2 cellular contexts compared by ENCODE assay signal in the genomic region with DNA sequence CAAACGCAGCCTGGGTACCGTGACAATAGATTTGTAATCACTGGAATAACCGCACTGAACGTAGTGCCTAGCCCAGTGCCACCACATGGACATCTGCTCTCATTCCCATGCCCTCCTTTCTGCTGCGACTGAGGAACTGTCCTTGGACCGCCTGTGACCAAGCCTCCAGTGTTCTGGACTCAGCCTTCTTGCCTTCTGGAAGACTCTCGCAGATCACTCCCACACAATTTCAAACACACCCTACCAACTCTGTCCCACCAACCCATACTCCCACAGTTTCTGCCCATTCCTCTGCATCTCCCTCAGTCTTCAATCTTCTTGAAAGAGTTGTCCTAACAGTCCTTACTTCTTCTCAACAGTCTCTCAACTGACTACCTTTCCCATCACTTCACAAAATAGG.
TF ChIP-seq lines count a peak whose summit lies in the region.

No MANE protein-coding gene starts in this region.

TF ChIP-seq in HEK293, 187 proteins besides CTCF, POLR2A, EP300 and RAD21 (continued from another document):
- no peak for TF ChIP-seq ZBTB49 (tag by site-specific recombination; IDR thresholded peaks at IDR 0.05; ENCODE audit: low read depth)
- peak; percentile 90 for TF ChIP-seq EGR2 (tag by site-specific recombination; IDR thresholded peaks at IDR 0.05; ENCODE audit: low read depth)
- no peak for TF ChIP-seq BCL11B (tag by site-specific recombination; IDR thresholded peaks at IDR 0.05; ENCODE audit: low read depth)
- TF ChIP-seq TSHZ1 (tag by site-specific recombination; IDR thresholded peaks at IDR 0.05; ENCODE audit: borderline replicate concordance) = no peak
- TF ChIP-seq ZFP37 (tag by site-specific recombination; IDR thresholded peaks at IDR 0.05) = no peak
- TF ChIP-seq ZNF600 (tag by site-specific recombination; IDR thresholded peaks at IDR 0.05) = peak; percentile 48
- TF ChIP-seq ZNF473 (tag by site-specific recombination; IDR thresholded peaks at IDR 0.05) = no peak
- no peak for TF ChIP-seq ZNF670 (tag by site-specific recombination; IDR thresholded peaks at IDR 0.05; ENCODE audit: low read depth)
- TF ChIP-seq ZNF114 (tag by site-specific recombination; IDR thresholded peaks at IDR 0.05) = no peak
- TF ChIP-seq ZNF610 (tag by site-specific recombination; IDR thresholded peaks at IDR 0.05; ENCODE audit: borderline replicate concordance) = no peak
- peak; percentile 89 for TF ChIP-seq ZFHX2 (tag by site-specific recombination; conservative IDR thresholded peaks at IDR 0.05)
- TF ChIP-seq IKZF3 (tag by site-specific recombination; IDR thresholded peaks at IDR 0.05) = no peak
- no peak for TF ChIP-seq ZNF112 (tag by site-specific recombination; IDR thresholded peaks at IDR 0.05)
- no peak for TF ChIP-seq ZEB2 (tag by site-specific recombination; IDR thresholded peaks at IDR 0.05)
- TF ChIP-seq, protein P1, sequence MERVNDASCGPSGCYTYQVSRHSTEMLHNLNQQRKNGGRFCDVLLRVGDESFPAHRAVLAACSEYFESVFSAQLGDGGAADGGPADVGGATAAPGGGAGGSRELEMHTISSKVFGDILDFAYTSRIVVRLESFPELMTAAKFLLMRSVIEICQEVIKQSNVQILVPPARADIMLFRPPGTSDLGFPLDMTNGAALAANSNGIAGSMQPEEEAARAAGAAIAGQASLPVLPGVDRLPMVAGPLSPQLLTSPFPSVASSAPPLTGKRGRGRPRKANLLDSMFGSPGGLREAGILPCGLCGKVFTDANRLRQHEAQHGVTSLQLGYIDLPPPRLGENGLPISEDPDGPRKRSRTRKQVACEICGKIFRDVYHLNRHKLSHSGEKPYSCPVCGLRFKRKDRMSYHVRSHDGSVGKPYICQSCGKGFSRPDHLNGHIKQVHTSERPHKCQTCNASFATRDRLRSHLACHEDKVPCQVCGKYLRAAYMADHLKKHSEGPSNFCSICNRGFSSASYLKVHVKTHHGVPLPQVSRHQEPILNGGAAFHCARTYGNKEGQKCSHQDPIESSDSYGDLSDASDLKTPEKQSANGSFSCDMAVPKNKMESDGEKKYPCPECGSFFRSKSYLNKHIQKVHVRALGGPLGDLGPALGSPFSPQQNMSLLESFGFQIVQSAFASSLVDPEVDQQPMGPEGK (tag by site-specific recombination; IDR thresholded peaks at IDR 0.05) = no peak
- no peak for TF ChIP-seq SP7 (tag by site-specific recombination; IDR thresholded peaks at IDR 0.05)

TF ChIP-seq in SK-N-SH treated with all-trans-retinoic acid at 6 μM for 48 hours, 23 proteins besides CTCF, POLR2A, EP300 and RAD21 (continued from another document):
- TF ChIP-seq TSHZ2 (CRISPR knock-in tag; IDR thresholded peaks at IDR 0.05) (no peak), ZFP3 (CRISPR knock-in tag; IDR thresholded peaks at IDR 0.05) (no peak), ZC3H10 (CRISPR knock-in tag; IDR thresholded peaks at IDR 0.05) (no peak), ZNF8 (CRISPR knock-in tag; IDR thresholded peaks at IDR 0.05) (no peak), CREB5 (CRISPR knock-in tag; IDR thresholded peaks at IDR 0.05; ENCODE audit: low read depth) (no peak), GLIS3 (CRISPR knock-in tag; IDR thresholded peaks at IDR 0.05) (no peak), CSRNP3 (CRISPR knock-in tag; IDR thresholded peaks at IDR 0.05) (no peak), PPARA (CRISPR knock-in tag; IDR thresholded peaks at IDR 0.05; ENCODE audit: borderline replicate concordance) (no peak), ESRRG (CRISPR knock-in tag; IDR thresholded peaks at IDR 0.05) (no peak), ZNF70 (CRISPR knock-in tag; IDR thresholded peaks at IDR 0.05) (no peak), ZFP30 (CRISPR knock-in tag; IDR thresholded peaks at IDR 0.05) (no peak), TCF4 (CRISPR knock-in tag; IDR thresholded peaks at IDR 0.05; ENCODE audit: borderline replicate concordance) (no peak), CSDC2 (CRISPR knock-in tag; IDR thresholded peaks at IDR 0.05) (no peak), OSR1 (CRISPR knock-in tag; IDR thresholded peaks at IDR 0.05) (no peak), ISL1 (CRISPR knock-in tag; IDR thresholded peaks at IDR 0.05) (no peak), ZNF565 (CRISPR knock-in tag; conservative IDR thresholded peaks at IDR 0.05; ENCODE audit: low read depth) (no peak)
- TF ChIP-seq, protein P1 (CRISPR knock-in tag; IDR thresholded peaks at IDR 0.05; ENCODE audit: borderline replicate concordance) = no peak
